ENCODE assay signal across 10 cellular contexts in the genomic region with DNA sequence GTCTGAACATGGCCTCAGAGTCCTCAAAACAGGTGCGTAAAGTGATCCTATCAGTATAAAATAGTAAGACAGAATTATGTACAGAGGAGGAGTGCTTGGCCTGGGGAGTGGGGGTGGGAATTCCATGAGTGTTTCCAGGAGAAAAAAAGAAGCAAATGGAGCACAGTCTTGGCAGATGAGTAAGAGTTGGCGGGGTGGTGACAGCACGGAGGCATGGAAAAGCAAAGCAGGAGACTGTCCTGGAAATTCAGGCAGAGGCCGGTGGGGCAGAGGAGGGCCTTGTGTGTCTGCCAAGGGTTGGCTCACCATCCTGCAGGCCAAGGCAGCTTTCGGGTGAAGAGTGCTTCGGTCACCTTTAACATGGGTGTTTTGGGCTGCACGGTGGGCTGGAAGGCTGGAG.
DNase-seq lines count a peak whose midpoint lies in the region; ATAC-seq and TF ChIP-seq lines count a peak whose summit lies in the region.
"Had no signal": no experiment of that assay in that cellular context is flagged by ENCODE, and none has a peak within 500 bp of the region (broad histone marks: within the 10 kb centered on the region; RNA-seq: fewer than 3 reads in every experiment).

No MANE protein-coding gene starts in this region.

- no peak overlapping the region for H2AK5ac ChIP-seq in mesenchymal stem cell (ENCODE audit: low read length, severe bottlenecking)

- peaks cover 2% of the 10 kb centered on the region for H3K9me3 Mint-ChIP-seq in nephron progenitor cell
- no peaks in the 10 kb centered on the region for H3K9me3 Mint-ChIP-seq in activated CD8-positive, alpha-beta memory T cell treated with anti-CD3 and anti-CD28 coated beads, Interleukin-2, amount 10 ng/mL, durations not matched to agents 7 days and 5 days (ENCODE audit: low read depth)
- H3K9me3 Mint-ChIP-seq: activated T-helper 2 cell treated with anti-CD3 and anti-CD28 coated beads, Interferon-gamma antibody, Interleukin-2, Interleukin-4, amounts not matched to agents 10 μg/mL and 5 μg/mL and 100 μg/mL, durations not matched to agents 14 hours and 24 hours and 36 hours had no signal

- H3K36me3 ChIP-seq in mesenchymal stem cell (ENCODE audit: control insufficient read depth in 1 of 2, insufficient read depth in 2 of 2, low read depth in 1 of 2, low read length in 2 of 2) = no peaks in the 10 kb centered on the region

- peaks cover 74% of the 10 kb centered on the region for H3K4me1 Mint-ChIP-seq in nephron progenitor cell
- peaks cover 3% of the 10 kb centered on the region for H3K4me1 Mint-ChIP-seq in activated CD8-positive, alpha-beta memory T cell treated with anti-CD3 and anti-CD28 coated beads, Interleukin-2, amount 10 ng/mL, durations not matched to agents 7 days and 5 days

- WGBS in mesenchymal stem cell = 46% methylated on average over 7 of the region's 7 CpGs

- H2BK15ac ChIP-seq in mesenchymal stem cell (ENCODE audit: low read depth, poor library complexity, severe bottlenecking) = no peak overlapping the region

- peak overlapping the region in 1 of 2 experiments; percentile 81 for H3K4ac ChIP-seq in mesenchymal stem cell (ENCODE audit: low read depth in 1 of 2, low read length in 2 of 2)

- H3K18ac ChIP-seq in mesenchymal stem cell (ENCODE audit: low read depth in 1 of 2, low read length in 2 of 2) = peak overlapping the region in 1 of 2 experiments; percentile 86

- intact Hi-C loops in dorsolateral prefrontal cortex (cut with DNase I) = no loop called here

- peak overlapping the region in 1 of 2 experiments; percentile 28 for H3K14ac ChIP-seq in mesenchymal stem cell (ENCODE audit: low read length in 2 of 2)

- CTCF ChIA-PET in activated CD8-positive, alpha-beta memory T cell treated with anti-CD3 and anti-CD28 coated beads, Interleukin-2, amount 10 ng/mL, durations not matched to agents 7 days and 5 days (lab: Charles Lee) = no interaction called here

- no peaks in the 10 kb centered on the region for H3K36me3 Mint-ChIP-seq in nephron progenitor cell (ENCODE audit: low read depth)
- no peaks in the 10 kb centered on the region for H3K36me3 Mint-ChIP-seq in activated CD8-positive, alpha-beta memory T cell treated with anti-CD3 and anti-CD28 coated beads, Interleukin-2, amount 10 ng/mL, durations not matched to agents 7 days and 5 days

- H3K4me1 ChIP-seq in mesenchymal stem cell (ENCODE audit: control insufficient read depth, insufficient read depth, low read depth, low read length) = peaks cover 24% of the 10 kb centered on the region

- no peak for ATAC-seq in activated CD8-positive, alpha-beta memory T cell treated with anti-CD3 and anti-CD28 coated beads, Interleukin-2, amount 10 ng/mL, durations not matched to agents 7 days and 5 days
- no peak for ATAC-seq in GM19467 (IDR thresholded peaks at IDR 0.05; ENCODE audit: unreplicated experiment)

- peak overlapping the region; percentile 6 for H4K91ac ChIP-seq in mesenchymal stem cell (ENCODE audit: low read length)

- H4K8ac ChIP-seq in mesenchymal stem cell (ENCODE audit: low read length) = no peak overlapping the region

- H2AFZ ChIP-seq in mesenchymal stem cell (ENCODE audit: low read depth, low read length) = no peak overlapping the region

- no peaks in the 10 kb centered on the region for H3K9me3 ChIP-seq in mesenchymal stem cell (ENCODE audit: control insufficient read depth, low read length)

- H3K27me3 ChIP-seq in dorsolateral prefrontal cortex = no peaks in the 10 kb centered on the region
- no peaks in the 10 kb centered on the region for H3K27me3 ChIP-seq in mesenchymal stem cell (ENCODE audit: control insufficient read depth in 1 of 2, insufficient read depth in 1 of 2, low read length in 2 of 2)

- H3K4me3 ChIP-seq in dorsolateral prefrontal cortex = no peak overlapping the region
- peak overlapping the region in 1 of 2 experiments; percentile 73 for H3K4me3 ChIP-seq in mesenchymal stem cell (ENCODE audit: insufficient read depth in 1 of 2, low read depth in 1 of 2, low read length in 2 of 2)

- no peaks in the 10 kb centered on the region for H3K79me1 ChIP-seq in mesenchymal stem cell (replicated peaks; ENCODE audit: low read length, poor library complexity, severe bottlenecking)

- H3K27me3 Mint-ChIP-seq in nephron progenitor cell (ENCODE audit: low read depth, poor library complexity) = peaks cover 19% of the 10 kb centered on the region
- peaks cover 21% of the 10 kb centered on the region for H3K27me3 Mint-ChIP-seq in activated CD8-positive, alpha-beta memory T cell treated with anti-CD3 and anti-CD28 coated beads, Interleukin-2, amount 10 ng/mL, durations not matched to agents 7 days and 5 days

- no peak overlapping the region for H3K4me2 ChIP-seq in mesenchymal stem cell (ENCODE audit: low read length, poor library complexity, severe bottlenecking)

- peak; percentile 79 for DNase-seq in HT1080 (ENCODE audit: low read depth)
- DNase-seq in dorsolateral prefrontal cortex = peak in 6 of 10 donors; percentile 30 to 74 (median 62)
- peak; percentile 80 for DNase-seq in mesenchymal stem cell
- DNase-seq in nephron progenitor cell = no peak
- DNase-seq in GF-D8 (lab: John Stamatoyannopoulos, UW) = no peak
- DNase-seq in activated CD8-positive, alpha-beta memory T cell treated with anti-CD3 and anti-CD28 coated beads, Interleukin-2, amount 10 ng/mL, durations not matched to agents 7 days and 5 days = no peak
- DNase-seq: NCI-H187 treated with DMSO at 0.1 percent for 48 hours had no signal

- H2BK12ac ChIP-seq in mesenchymal stem cell (ENCODE audit: low read length in 2 of 2) = peak overlapping the region; percentile 34 to 92

- TF ChIP-seq CTCF in dorsolateral prefrontal cortex (IDR thresholded peaks at IDR 0.05 in 54 of 56, conservative IDR thresholded peaks at IDR 0.05 in 2 of 56; ENCODE audit: low read depth in 1 of 56, partially characterized antibody in 56 of 56) (no peak), nephron progenitor cell (IDR thresholded peaks at IDR 0.05) (no peak)

- H2BK5ac ChIP-seq in mesenchymal stem cell (ENCODE audit: low read depth, low read length, poor library complexity, severe bottlenecking) = no peak overlapping the region

- H3K27ac ChIP-seq in dorsolateral prefrontal cortex (peak overlapping the region in 50 of 59 donors; percentile 3 to 89 (median 76)), mesenchymal stem cell (ENCODE audit: low read length, poor library complexity, severe bottlenecking) (peak overlapping the region; percentile 41), temporal lobe (ENCODE audit: low read depth, low read length) (peak overlapping the region; percentile 51)

- H2BK120ac ChIP-seq in mesenchymal stem cell (ENCODE audit: low read depth, low read length) = no peak overlapping the region

- no peak overlapping the region for H3K23ac ChIP-seq in mesenchymal stem cell (ENCODE audit: low read length in 2 of 2)

- H3K4me3 Mint-ChIP-seq in nephron progenitor cell = no peak overlapping the region
- no peak overlapping the region for H3K4me3 Mint-ChIP-seq in activated CD8-positive, alpha-beta memory T cell treated with anti-CD3 and anti-CD28 coated beads, Interleukin-2, amount 10 ng/mL, durations not matched to agents 7 days and 5 days

- H3K27ac Mint-ChIP-seq in nephron progenitor cell = no peak overlapping the region
- no peak overlapping the region for H3K27ac Mint-ChIP-seq in activated CD8-positive, alpha-beta memory T cell treated with anti-CD3 and anti-CD28 coated beads, Interleukin-2, amount 10 ng/mL, durations not matched to agents 7 days and 5 days
- H3K27ac Mint-ChIP-seq: activated T-helper 2 cell treated with anti-CD3 and anti-CD28 coated beads, Interferon-gamma antibody, Interleukin-2, Interleukin-4, amounts not matched to agents 10 μg/mL and 5 μg/mL and 100 μg/mL, durations not matched to agents 14 hours and 24 hours and 36 hours had no signal

- H3K9ac ChIP-seq in mesenchymal stem cell (ENCODE audit: low read length) = peak overlapping the region; percentile 94

Comparison
In these comparisons a context has a peak if more than half of its experiments do, and no peak if none do; other contexts are left out.
1. DNase-seq: peak in HT1080 (single experiment), dorsolateral prefrontal cortex (6 of 10) and mesenchymal stem cell (single experiment); none in nephron progenitor cell (single experiment), GF-D8 (single experiment) and activated CD8-positive, alpha-beta memory T cell treated with anti-CD3 and anti-CD28 coated beads, Interleukin-2, amount 10 ng/mL, durations not matched to agents 7 days and 5 days (single experiment).
2. Peak in every context shown above with its lines, with median percentiles within 50 percentile points of each other: H3K27ac ChIP-seq.